Comparison of ENCODE assay signal across 1 cellular context in genomic region chr10:76025124-76025477, GRCh38.
TF ChIP-seq lines count a peak whose summit lies in the region.

No MANE protein-coding gene starts in this region.

TF ChIP-seq in HepG2, 621 proteins besides CTCF, POLR2A, EP300 and RAD21 (continued from another document):
- no peak for TF ChIP-seq ZNF646 (CRISPR knock-in tag; IDR thresholded peaks at IDR 0.05)
- no peak for TF ChIP-seq CREB3 (CRISPR knock-in tag; IDR thresholded peaks at IDR 0.05)
- TF ChIP-seq TFE3 (CRISPR knock-in tag; IDR thresholded peaks at IDR 0.05): 0 out of 2 replicates have a peak, but pooled peaks have one; percentile 12
- TF ChIP-seq ZBTB14 (CRISPR knock-in tag; IDR thresholded peaks at IDR 0.05): no peak
- TF ChIP-seq SOX5 (CRISPR knock-in tag; IDR thresholded peaks at IDR 0.05; ENCODE audit: borderline replicate concordance): no peak
- no peak for TF ChIP-seq ZFP36L2 (CRISPR knock-in tag; IDR thresholded peaks at IDR 0.05)
- no peak for TF ChIP-seq ZBTB42 (CRISPR knock-in tag; IDR thresholded peaks at IDR 0.05)
- TF ChIP-seq NFYC (CRISPR knock-in tag; IDR thresholded peaks at IDR 0.05): no peak
- no peak for TF ChIP-seq ZFYVE20 (CRISPR knock-in tag; IDR thresholded peaks at IDR 0.05; ENCODE audit: borderline replicate concordance, low read depth)
- TF ChIP-seq BRCA1 (CRISPR knock-in tag; IDR thresholded peaks at IDR 0.05): no peak
- TF ChIP-seq SOX13 (IDR thresholded peaks at IDR 0.05): no peak
- TF ChIP-seq SOX13 (CRISPR knock-in tag; conservative IDR thresholded peaks at IDR 0.05 in 1 of 2, IDR thresholded peaks at IDR 0.05 in 1 of 2): no peak
- TF ChIP-seq ATF1 (CRISPR knock-in tag; IDR thresholded peaks at IDR 0.05): no peak
- TF ChIP-seq NFE2L2 (IDR thresholded peaks at IDR 0.05; ENCODE audit: low read length): no peak
- TF ChIP-seq ZFP62 (CRISPR knock-in tag; IDR thresholded peaks at IDR 0.05): no peak
- no peak for TF ChIP-seq GMEB2 (CRISPR knock-in tag; IDR thresholded peaks at IDR 0.05; ENCODE audit: low read depth)
- TF ChIP-seq ZNF264 (CRISPR knock-in tag; IDR thresholded peaks at IDR 0.05): no peak
- TF ChIP-seq MTA1 (CRISPR knock-in tag; IDR thresholded peaks at IDR 0.05; ENCODE audit: borderline replicate concordance): no peak; the same call in 1 of the 2 replicates
- TF ChIP-seq ATF2 (CRISPR knock-in tag; IDR thresholded peaks at IDR 0.05): no peak
- TF ChIP-seq ZNF672 (CRISPR knock-in tag; IDR thresholded peaks at IDR 0.05): no peak
- TF ChIP-seq MTF1 (CRISPR knock-in tag; IDR thresholded peaks at IDR 0.05): no peak
- no peak for TF ChIP-seq LCORL (IDR thresholded peaks at IDR 0.05)
- 0 out of 2 replicates have a peak, but pooled peaks have one; percentile 11 for TF ChIP-seq LCORL (CRISPR knock-in tag; IDR thresholded peaks at IDR 0.05)
- TF ChIP-seq CHD4 (IDR thresholded peaks at IDR 0.05; ENCODE audit: borderline replicate concordance, low read length): no peak
- no peak for TF ChIP-seq ZNF354B (CRISPR knock-in tag; IDR thresholded peaks at IDR 0.05)
- TF ChIP-seq ZNF776 (CRISPR knock-in tag; IDR thresholded peaks at IDR 0.05): no peak
- TF ChIP-seq HDAC1 (CRISPR knock-in tag; IDR thresholded peaks at IDR 0.05): no peak
- no peak for TF ChIP-seq SMAD1 (CRISPR knock-in tag; IDR thresholded peaks at IDR 0.05; ENCODE audit: borderline replicate concordance, low read depth)
- TF ChIP-seq HMGXB3 (CRISPR knock-in tag; IDR thresholded peaks at IDR 0.05; ENCODE audit: borderline replicate concordance): no peak
- no peak for TF ChIP-seq HMG20B (CRISPR knock-in tag; conservative IDR thresholded peaks at IDR 0.05)
- TF ChIP-seq U2AF1 (optimal IDR thresholded peaks at IDR 0.05; ENCODE audit: low read depth, low read length): no peak
- TF ChIP-seq ZMAT5 (CRISPR knock-in tag; IDR thresholded peaks at IDR 0.05; ENCODE audit: borderline replicate concordance, low read depth): no peak
- TF ChIP-seq TP53 (CRISPR knock-in tag; conservative IDR thresholded peaks at IDR 0.05): no peak
- no peak for TF ChIP-seq JDP2 (CRISPR knock-in tag; IDR thresholded peaks at IDR 0.05; ENCODE audit: borderline replicate concordance)
- no peak for TF ChIP-seq ZNF550 (CRISPR knock-in tag; IDR thresholded peaks at IDR 0.05; ENCODE audit: borderline replicate concordance)
- no peak for TF ChIP-seq ZNF282 (IDR thresholded peaks at IDR 0.05; ENCODE audit: partially characterized antibody)
- no peak for TF ChIP-seq PITX1 (CRISPR knock-in tag; IDR thresholded peaks at IDR 0.05)
- no peak for TF ChIP-seq CBX1 (IDR thresholded peaks at IDR 0.05; ENCODE audit: low read depth)
- no peak for TF ChIP-seq ZNF549 (CRISPR knock-in tag; IDR thresholded peaks at IDR 0.05)
- no peak for TF ChIP-seq DMTF1 (CRISPR knock-in tag; IDR thresholded peaks at IDR 0.05)
- TF ChIP-seq GATA4 (IDR thresholded peaks at IDR 0.05; ENCODE audit: borderline replicate concordance, low read depth): no peak
- TF ChIP-seq ZNF468 (CRISPR knock-in tag; IDR thresholded peaks at IDR 0.05): no peak
- TF ChIP-seq TBX2 (CRISPR knock-in tag; IDR thresholded peaks at IDR 0.05; ENCODE audit: borderline replicate concordance): no peak
- TF ChIP-seq TBP (CRISPR knock-in tag; IDR thresholded peaks at IDR 0.05): no peak
- no peak for TF ChIP-seq ZNF251 (CRISPR knock-in tag; IDR thresholded peaks at IDR 0.05)
